Comparison of ENCODE assay signal across 8 cellular contexts in genomic region chr17:81295678-81296381, GRCh38. TPM values are rescaled to one million over a fixed set of nuclear protein-coding genes. Genes with fewer than 3 reads are reported as not detected.
DNase-seq lines count a peak whose midpoint lies in the region; ATAC-seq and TF ChIP-seq lines count a peak whose summit lies in the region.

No MANE protein-coding gene starts in this region.

- ATAC-seq in HG03175 (IDR thresholded peaks at IDR 0.05; ENCODE audit: unreplicated experiment) (peak; percentile 27), omental fat pad (ENCODE audit: low FRiP score) (peak; percentile 22)

- peak; percentile 38 for DNase-seq in NCI-H82 (lab: John Stamatoyannopoulos, UW)
- DNase-seq in NCI-H82 treated with DMSO at 0.1 percent for 48 hours (lab: John Stamatoyannopoulos, UW; ENCODE audit: unreplicated experiment) = no peak
- DNase-seq in NOMO-1 treated with DMSO at 0.1 percent for 48 hours (lab: John Stamatoyannopoulos, UW; ENCODE audit: unreplicated experiment) = peak; percentile 46
- DNase-seq in activated T-helper 1 cell treated with Interleukin-2 at 50 U/mL for 16 hours (ENCODE audit: low read depth) = peak; percentile 28
- DNase-seq in fibroblast of the aortic adventitia (ENCODE audit: low read depth) = peak; percentile 26
- no peak for DNase-seq in omental fat pad (ENCODE audit: low spot score)
- DNase-seq in NK-92 treated with Interleukin-12 subunit alpha and Interleukin-12 subunit beta, amount 100 ng/mL, for 24 hours (lab: John Stamatoyannopoulos, UW) = no peak

- TF ChIP-seq CTCF in fibroblast of the aortic adventitia (IDR thresholded peaks at IDR 0.05; ENCODE audit: insufficient read depth, low read length) (peak; percentile 36), omental fat pad (IDR thresholded peaks at IDR 0.05) (no peak)

- peak overlapping the region; percentile 85 for H3K4me3 ChIP-seq in fibroblast of the aortic adventitia (ENCODE audit: low read depth, low read length)

RNA-seq across cellular contexts. Expression of gene SLC38A10, which starts 0.7 kb away (rescaled TPM):
- 49.5 and 90.5 TPM in 2 replicates for total RNA-seq in fibroblast of the aortic adventitia (ENCODE audit: low replicate concordance)
- 100 to 1,000 TPM in 1 of 4 donors, 10 to 100 TPM in 3; 61.2 to 126 (median 75.6) TPM for total RNA-seq in omental fat pad

RNA-seq across cellular contexts. Expression of gene NDUFAF8, which starts 56.7 kb away (rescaled TPM):
- total RNA-seq in fibroblast of the aortic adventitia (ENCODE audit: low replicate concordance) (27.4 and 66.6 TPM in 2 replicates), omental fat pad (10 to 100 TPM; 28.7 to 56.7 (median 37.5) TPM)

RNA-seq across cellular contexts. Expression of gene TEPSIN, which starts 57.0 kb away (rescaled TPM):
- total RNA-seq in fibroblast of the aortic adventitia (ENCODE audit: low replicate concordance) (3.4 and 13.3 TPM in 2 replicates), omental fat pad (10 to 100 TPM; 15.1 to 56.1 (median 33.2) TPM)

Comparison
In these comparisons a context has a peak if more than half of its experiments do, and no peak if none do; other contexts are left out.
1. DNase-seq: peak in NCI-H82 (single experiment), NOMO-1 treated with DMSO at 0.1 percent for 48 hours (single experiment), activated T-helper 1 cell treated with Interleukin-2 at 50 U/mL for 16 hours (single experiment) and fibroblast of the aortic adventitia (single experiment); none in NCI-H82 treated with DMSO at 0.1 percent for 48 hours (single experiment), omental fat pad (single experiment) and NK-92 treated with Interleukin-12 subunit alpha and Interleukin-12 subunit beta, amount 100 ng/mL, for 24 hours (single experiment).